In genomic region chr19:18109731-18110671, GRCh38 we compare ENCODE assay signal across 8 cellular contexts. TPM values are rescaled to one million over a fixed set of nuclear protein-coding genes. Genes with fewer than 3 reads are reported as not detected.
DNase-seq lines count a peak whose midpoint lies in the region; ATAC-seq and TF ChIP-seq lines count a peak whose summit lies in the region.

No MANE protein-coding gene starts in this region.

- DNase-seq in DMS53 (lab: John Stamatoyannopoulos, UW) (peak; percentile 62), DMS53 treated with DMSO at 0.1 percent for 48 hours (lab: John Stamatoyannopoulos, UW; ENCODE audit: unreplicated experiment) (no peak), iPS DF 6.9 (ENCODE audit: low read depth, low spot score) (no peak), sigmoid colon (peak; percentile 74)

- peak overlapping the region; percentile 89 for H3K4me2 ChIP-seq in OCI-LY3 (ENCODE audit: low read length)

- H3K9me3 ChIP-seq in OCI-LY3 (ENCODE audit: insufficient read depth, low read length) (no peaks in the 10 kb centered on the region), iPS DF 6.9 (ENCODE audit: control insufficient read depth, insufficient read depth, low read length) (no peaks in the 10 kb centered on the region), sigmoid colon (no peaks in the 10 kb centered on the region)

- intact Hi-C loops in sigmoid colon (cut with DNase I), result loop anchor here (10.0 kb wide), 1 partner anchor 305 kb away; the partner anchor contains the start of gene SSBP4

- H3K4me3 ChIP-seq in OCI-LY3 (ENCODE audit: low read length) (peak overlapping the region; percentile 79), iPS DF 6.9 (ENCODE audit: low read length) (peak overlapping the region; percentile 44), sigmoid colon (peak overlapping the region; percentile 40 to 73 (median 65))

- peaks cover 2% of the 10 kb centered on the region; the same call in 1 of the 2 replicates for H3K27me3 ChIP-seq in OCI-LY3 (ENCODE audit: low read depth, low read length)
- H3K27me3 ChIP-seq in iPS DF 6.9 (ENCODE audit: control insufficient read depth, insufficient read depth, low read length), result no peaks in the 10 kb centered on the region
- peaks cover 0 to 31% (median 17%) of the 10 kb centered on the region in 3 donors for H3K27me3 ChIP-seq in sigmoid colon

- H3K4me1 ChIP-seq in OCI-LY3 (ENCODE audit: low read length), result peaks cover 20% of the 10 kb centered on the region
- peaks cover 3% of the 10 kb centered on the region for H3K4me1 ChIP-seq in iPS DF 6.9 (ENCODE audit: control insufficient read depth, insufficient read depth, low read length)
- H3K4me1 ChIP-seq in sigmoid colon, result peaks cover 0 to 20% (median 13%) of the 10 kb centered on the region in 4 donors

- H3K36me3 ChIP-seq in OCI-LY3 (replicated peaks; ENCODE audit: low read depth, low read length) (peaks cover 18% of the 10 kb centered on the region), iPS DF 6.9 (ENCODE audit: control insufficient read depth, insufficient read depth, low read length) (no peaks in the 10 kb centered on the region), sigmoid colon (no peaks in the 10 kb centered on the region)

- WGBS in adipose tissue, 3 donors, result 1 to 2% (median 1%) methylated on average over 66 to 94 of the region's 97 CpGs
- WGBS in iPS DF 6.9 (ENCODE audit: insufficient coverage, insufficient read length), result no CpG with 5 or more reads among the region's 97 CpGs
- 1% methylated on average over 97 of the region's 97 CpGs for WGBS in sigmoid colon, 2 donors

- ATAC-seq in HG02852 (IDR thresholded peaks at IDR 0.05; ENCODE audit: unreplicated experiment) (no peak), GM21825 (IDR thresholded peaks at IDR 0.05; ENCODE audit: unreplicated experiment) (no peak)

- H4K20me1 ChIP-seq in OCI-LY3 (ENCODE audit: insufficient read depth, low read length), result peaks cover 13% of the 10 kb centered on the region; the same call in 1 of the 2 replicates

- no peak overlapping the region for H3K27ac ChIP-seq in OCI-LY3 (ENCODE audit: low read length)
- H3K27ac ChIP-seq in adipose tissue (ENCODE audit: low read depth, low read length), result peak overlapping the region; percentile 7
- H3K27ac ChIP-seq in iPS DF 6.9 (ENCODE audit: low read length), result no peak overlapping the region
- H3K27ac ChIP-seq in sigmoid colon, result peak overlapping the region; percentile 49 to 59 (median 52)

- TF ChIP-seq POLR2A in sigmoid colon (IDR thresholded peaks at IDR 0.05), result no peak

- H2AFZ ChIP-seq in OCI-LY3 (ENCODE audit: low read depth, low read length), result no peak overlapping the region

- H3K79me2 ChIP-seq in OCI-LY3 (ENCODE audit: low read length), result no peaks in the 10 kb centered on the region

- H3K9ac ChIP-seq in OCI-LY3 (ENCODE audit: low read length), result peak overlapping the region; percentile 47

- no peak for TF ChIP-seq CTCF in OCI-LY3 (IDR thresholded peaks at IDR 0.05; ENCODE audit: low read depth, low read length)
- TF ChIP-seq CTCF in sigmoid colon (IDR thresholded peaks at IDR 0.05), result no peak

- no peak for TF ChIP-seq EP300 in sigmoid colon (IDR thresholded peaks at IDR 0.05)

RNA-seq across cellular contexts. Expression of gene MAST3, which starts 12.4 kb away (rescaled TPM):
- polyA plus RNA-seq in adipose tissue, result 10 to 100 TPM in 1 of 3 donors, 1 to 10 TPM in 2; 3.5 to 10.8 (median 5.5) TPM
- 1 to 10 TPM; 2.6 to 6.9 (median 3.3) TPM for total RNA-seq in sigmoid colon
- 10 to 100 TPM in 1 of 3 donors, 1 to 10 TPM in 2; 4.2 to 16.3 (median 5.3) TPM for polyA plus RNA-seq in sigmoid colon

RNA-seq across cellular contexts. Expression of gene IL12RB1, which starts 23.3 kb away (rescaled TPM):
- polyA plus RNA-seq in adipose tissue (1 to 10 TPM in 1 of 3 donors, under 1 TPM in 2; 0.31 to 1.2 (median 1.00) TPM), sigmoid colon (1 to 10 TPM; 1.8 to 6.0 (median 5.9) TPM)
- 1 to 10 TPM in 2 of 4 donors, under 1 TPM in 1, not detected in 1; 0.99 to 2.2 (median 1.4) TPM for total RNA-seq in sigmoid colon

RNA-seq across cellular contexts. Expression of gene PIK3R2, which starts 43.0 kb away (rescaled TPM):
- polyA plus RNA-seq in adipose tissue (1 to 10 TPM; 1.4 to 5.2 (median 1.6) TPM), sigmoid colon (1 to 10 TPM; 1.8 to 8.7 (median 6.5) TPM)
- total RNA-seq in sigmoid colon, result 10 to 100 TPM in 2 of 4 donors, 1 to 10 TPM in 2; 7.8 to 18.0 (median 9.5) TPM

Comparison
In these comparisons a context has a peak if more than half of its experiments do, and no peak if none do; other contexts are left out.
1. DNase-seq: peak in DMS53 (single experiment) and sigmoid colon (single experiment); none in DMS53 treated with DMSO at 0.1 percent for 48 hours (single experiment) and iPS DF 6.9 (single experiment).
2. H3K27ac ChIP-seq: peak in adipose tissue (single experiment) and sigmoid colon (4 of 4); none in OCI-LY3 (single experiment) and iPS DF 6.9 (single experiment).
3. Peak in every context shown above with its lines, with median percentiles within 50 percentile points of each other: H3K4me3 ChIP-seq.